Comparison of ENCODE assay signal across 8 cellular contexts in genomic region chr11:85947431-85948272, GRCh38.
A peak's percentile ranks its signal among the peaks of the same experiment; 100 is the strongest.
DNase-seq lines count a peak whose midpoint lies in the region; ATAC-seq and TF ChIP-seq lines count a peak whose summit lies in the region.

No MANE protein-coding gene starts in this region.

- no peak for TF ChIP-seq EP300 in upper lobe of left lung (IDR thresholded peaks at IDR 0.05)

- H3K36me3 ChIP-seq in brain microvascular endothelial cell (replicated peaks) (no peaks in the 10 kb centered on the region), right lobe of liver (no peaks in the 10 kb centered on the region), upper lobe of left lung (no peaks in the 10 kb centered on the region)

- 33% methylated on average over 5 of the region's 5 CpGs for WGBS in right lobe of liver (ENCODE audit: insufficient coverage, low coverage, low lambda C conversion rate, missing lambda C conversion rate)
- 5 to 7% methylated on average over 5 of the region's 5 CpGs for WGBS in upper lobe of left lung, 2 donors

- H3K9me3 ChIP-seq in right lobe of liver (no peaks in the 10 kb centered on the region), upper lobe of left lung (no peaks in the 10 kb centered on the region)

- intact Hi-C loops in right lobe of liver (cut with DNase I): no loop called here

- TF ChIP-seq CTCF in brain microvascular endothelial cell (IDR thresholded peaks at IDR 0.05; ENCODE audit: low read depth, low read length, missing control alignments): no peak
- TF ChIP-seq CTCF in right lobe of liver (IDR thresholded peaks at IDR 0.05): no peak
- TF ChIP-seq CTCF in upper lobe of left lung (IDR thresholded peaks at IDR 0.05): no peak

- H3K27ac ChIP-seq in brain microvascular endothelial cell: peak overlapping the region; percentile 39
- peak overlapping the region in 2 of 3 donors; percentile 24 to 43 for H3K27ac ChIP-seq in right lobe of liver
- H3K27ac ChIP-seq in upper lobe of left lung: peak overlapping the region; percentile 31 to 66 (median 43)

- H3K4me3 ChIP-seq in brain microvascular endothelial cell (ENCODE audit: low read depth, low read length) (no peak overlapping the region), right lobe of liver (no peak overlapping the region), upper lobe of left lung (no peak overlapping the region)

- no peak for TF ChIP-seq POLR2A in right lobe of liver (IDR thresholded peaks at IDR 0.05)
- TF ChIP-seq POLR2A in upper lobe of left lung (IDR thresholded peaks at IDR 0.05): no peak

- in situ Hi-C loops in brain microvascular endothelial cell (cut with HindIII; ENCODE audit: low pct_ligation_motif_present, low sequenced_read_pairs): no loop called here

- ATAC-seq in right lobe of liver (peak; percentile 59 to 68 (median 68)), upper lobe of left lung (ENCODE audit: low FRiP score in 2 of 2) (peak; percentile 77 to 83), GM21825 (IDR thresholded peaks at IDR 0.05; ENCODE audit: unreplicated experiment) (no peak), GM21515 (IDR thresholded peaks at IDR 0.05; ENCODE audit: unreplicated experiment) (no peak)

- H3K27me3 ChIP-seq in brain microvascular endothelial cell (replicated peaks): no peaks in the 10 kb centered on the region
- H3K27me3 ChIP-seq in right lobe of liver: no peaks in the 10 kb centered on the region
- H3K27me3 ChIP-seq in upper lobe of left lung: no peaks in the 10 kb centered on the region

- H3K4me1 ChIP-seq in right lobe of liver (no peaks in the 10 kb centered on the region), upper lobe of left lung (peaks cover 25 to 40% (median 28%) of the 10 kb centered on the region in 4 donors)

- peak; percentile 23 for DNase-seq in NK-92 treated with Interleukin-12 subunit alpha and Interleukin-12 subunit beta, amount 100 ng/mL, for 24 hours (lab: John Stamatoyannopoulos, UW)
- DNase-seq in NK-92 (lab: John Stamatoyannopoulos, UW; ENCODE audit: unreplicated experiment) (no peak), KG1 (lab: John Stamatoyannopoulos, UW) (peak; percentile 48), brain microvascular endothelial cell (peak; percentile 74), right lobe of liver (no peak), upper lobe of left lung (peak in 1 of 2 donors; percentile 49)

Comparison
In these comparisons a context has a peak if more than half of its experiments do, and no peak if none do; other contexts are left out.
1. DNase-seq: peak in NK-92 treated with Interleukin-12 subunit alpha and Interleukin-12 subunit beta, amount 100 ng/mL, for 24 hours (single experiment), KG1 (single experiment) and brain microvascular endothelial cell (single experiment); none in NK-92 (single experiment) and right lobe of liver (0 of 3).
2. ATAC-seq: peak in right lobe of liver (4 of 4) and upper lobe of left lung (2 of 2); none in GM21825 (single experiment) and GM21515 (single experiment).
3. Peak in every context shown above with its lines, with median percentiles within 50 percentile points of each other: H3K27ac ChIP-seq.